Comparison of ENCODE assay signal across 1 cellular context in the genomic region with DNA sequence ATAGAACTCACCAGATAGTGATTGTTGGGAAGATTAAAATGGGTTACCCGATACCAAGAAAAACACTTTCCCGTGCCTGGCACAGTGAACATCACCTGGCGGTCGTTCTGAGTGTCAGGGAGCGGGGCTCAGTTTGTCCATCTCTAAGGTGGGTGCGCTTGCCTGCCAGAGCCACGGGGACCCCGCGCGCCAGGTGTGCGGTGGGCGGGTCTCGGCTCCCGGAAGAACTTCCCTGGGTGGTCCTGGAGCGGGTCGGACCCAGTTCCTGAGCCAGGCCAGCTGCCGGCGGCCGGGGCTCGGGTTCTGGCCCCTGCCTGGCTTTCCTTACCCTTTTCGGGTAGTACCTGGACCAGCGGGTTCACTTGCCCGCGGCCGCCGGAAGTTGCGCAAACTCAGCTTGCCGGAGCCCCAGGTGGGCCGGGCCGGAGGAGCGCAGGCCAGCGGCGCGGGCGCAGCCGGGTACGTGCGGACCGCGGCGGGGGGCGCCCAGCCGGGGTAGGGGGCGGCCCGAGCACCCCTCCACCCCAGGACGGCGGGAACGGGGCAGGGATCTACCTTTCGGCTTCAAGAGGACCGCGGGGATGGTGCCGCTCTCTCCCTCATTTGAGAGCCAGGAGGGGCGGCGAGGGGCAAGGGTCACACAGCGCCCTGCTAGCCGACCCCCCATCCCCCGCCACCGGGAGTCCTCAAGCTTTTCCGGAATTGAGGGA.
TF ChIP-seq lines count a peak whose summit lies in the region.

No MANE protein-coding gene starts in this region.

TF ChIP-seq in HepG2, 621 proteins besides CTCF, POLR2A, EP300 and RAD21 (continued from another document and continues in another):
- TF ChIP-seq ZNF772 (CRISPR knock-in tag; IDR thresholded peaks at IDR 0.05), result no peak
- TF ChIP-seq ZFX (CRISPR knock-in tag; IDR thresholded peaks at IDR 0.05; ENCODE audit: low read depth), result peak; percentile 60
- TF ChIP-seq HMGXB4 (CRISPR knock-in tag; IDR thresholded peaks at IDR 0.05; ENCODE audit: borderline replicate concordance in 1 of 2, low read depth in 1 of 2), result no peak; a peak in 1 of 4 replicates
- TF ChIP-seq HIC2 (CRISPR knock-in tag; IDR thresholded peaks at IDR 0.05; ENCODE audit: low read depth), result no peak
- TF ChIP-seq ZGPAT (CRISPR knock-in tag; IDR thresholded peaks at IDR 0.05), result no peak; the same call in 1 of the 2 replicates
- 0 out of 2 replicates have a peak, but pooled peaks have one; percentile 48 for TF ChIP-seq ZNF501 (CRISPR knock-in tag; IDR thresholded peaks at IDR 0.05)
- no peak for TF ChIP-seq MNT (IDR thresholded peaks at IDR 0.05)
- no peak for TF ChIP-seq MIER2 (CRISPR knock-in tag; IDR thresholded peaks at IDR 0.05)
- no peak for TF ChIP-seq ZC3H4 (CRISPR knock-in tag; IDR thresholded peaks at IDR 0.05; ENCODE audit: borderline replicate concordance)
- no peak for TF ChIP-seq KDM6A (CRISPR knock-in tag; IDR thresholded peaks at IDR 0.05; ENCODE audit: low read depth)
- no peak for TF ChIP-seq ZFP1 (CRISPR knock-in tag; IDR thresholded peaks at IDR 0.05)
- TF ChIP-seq ZBTB46 (CRISPR knock-in tag; IDR thresholded peaks at IDR 0.05; ENCODE audit: borderline replicate concordance), result no peak
- TF ChIP-seq ZBTB2 (CRISPR knock-in tag; IDR thresholded peaks at IDR 0.05; ENCODE audit: low read depth), result no peak
- 0 out of 2 replicates have a peak, but pooled peaks have one; percentile 36 for TF ChIP-seq ATF7-NPFF (CRISPR knock-in tag; IDR thresholded peaks at IDR 0.05; ENCODE audit: low read depth)
- TF ChIP-seq, protein P1, sequence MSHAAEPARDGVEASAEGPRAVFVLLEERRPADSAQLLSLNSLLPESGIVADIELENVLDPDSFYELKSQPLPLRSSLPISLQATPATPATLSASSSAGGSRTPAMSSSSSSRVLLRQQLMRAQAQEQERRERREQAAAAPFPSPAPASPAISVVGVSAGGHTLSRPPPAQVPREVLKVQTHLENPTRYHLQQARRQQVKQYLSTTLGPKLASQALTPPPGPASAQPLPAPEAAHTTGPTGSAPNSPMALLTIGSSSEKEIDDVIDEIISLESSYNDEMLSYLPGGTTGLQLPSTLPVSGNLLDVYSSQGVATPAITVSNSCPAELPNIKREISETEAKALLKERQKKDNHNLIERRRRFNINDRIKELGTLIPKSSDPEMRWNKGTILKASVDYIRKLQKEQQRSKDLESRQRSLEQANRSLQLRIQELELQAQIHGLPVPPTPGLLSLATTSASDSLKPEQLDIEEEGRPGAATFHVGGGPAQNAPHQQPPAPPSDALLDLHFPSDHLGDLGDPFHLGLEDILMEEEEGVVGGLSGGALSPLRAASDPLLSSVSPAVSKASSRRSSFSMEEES (CRISPR knock-in tag; IDR thresholded peaks at IDR 0.05), result no peak
- no peak for TF ChIP-seq ZNF329 (CRISPR knock-in tag; IDR thresholded peaks at IDR 0.05; ENCODE audit: low read depth)
- TF ChIP-seq NONO (IDR thresholded peaks at IDR 0.05), result no peak
- no peak for TF ChIP-seq NONO (CRISPR knock-in tag; conservative IDR thresholded peaks at IDR 0.05)
- TF ChIP-seq ZNF841 (CRISPR knock-in tag; IDR thresholded peaks at IDR 0.05; ENCODE audit: borderline replicate concordance), result no peak
- TF ChIP-seq KDM5B (CRISPR knock-in tag; IDR thresholded peaks at IDR 0.05; ENCODE audit: borderline replicate concordance), result peak; percentile 59
- TF ChIP-seq, protein P2, sequence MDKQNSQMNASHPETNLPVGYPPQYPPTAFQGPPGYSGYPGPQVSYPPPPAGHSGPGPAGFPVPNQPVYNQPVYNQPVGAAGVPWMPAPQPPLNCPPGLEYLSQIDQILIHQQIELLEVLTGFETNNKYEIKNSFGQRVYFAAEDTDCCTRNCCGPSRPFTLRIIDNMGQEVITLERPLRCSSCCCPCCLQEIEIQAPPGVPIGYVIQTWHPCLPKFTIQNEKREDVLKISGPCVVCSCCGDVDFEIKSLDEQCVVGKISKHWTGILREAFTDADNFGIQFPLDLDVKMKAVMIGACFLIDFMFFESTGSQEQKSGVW (CRISPR knock-in tag; IDR thresholded peaks at IDR 0.05; ENCODE audit: borderline replicate concordance), result no peak
- TF ChIP-seq POLR2AphosphoS2 (IDR thresholded peaks at IDR 0.05; ENCODE audit: low read depth, low read length), result no peak
- TF ChIP-seq, protein P3, sequence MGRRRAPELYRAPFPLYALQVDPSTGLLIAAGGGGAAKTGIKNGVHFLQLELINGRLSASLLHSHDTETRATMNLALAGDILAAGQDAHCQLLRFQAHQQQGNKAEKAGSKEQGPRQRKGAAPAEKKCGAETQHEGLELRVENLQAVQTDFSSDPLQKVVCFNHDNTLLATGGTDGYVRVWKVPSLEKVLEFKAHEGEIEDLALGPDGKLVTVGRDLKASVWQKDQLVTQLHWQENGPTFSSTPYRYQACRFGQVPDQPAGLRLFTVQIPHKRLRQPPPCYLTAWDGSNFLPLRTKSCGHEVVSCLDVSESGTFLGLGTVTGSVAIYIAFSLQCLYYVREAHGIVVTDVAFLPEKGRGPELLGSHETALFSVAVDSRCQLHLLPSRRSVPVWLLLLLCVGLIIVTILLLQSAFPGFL (CRISPR knock-in tag; IDR thresholded peaks at IDR 0.05), result no peak
- no peak for TF ChIP-seq MIXL1 (CRISPR knock-in tag; IDR thresholded peaks at IDR 0.05)
- no peak for TF ChIP-seq THRA (CRISPR knock-in tag; IDR thresholded peaks at IDR 0.05; ENCODE audit: borderline replicate concordance)
- TF ChIP-seq, protein P4, sequence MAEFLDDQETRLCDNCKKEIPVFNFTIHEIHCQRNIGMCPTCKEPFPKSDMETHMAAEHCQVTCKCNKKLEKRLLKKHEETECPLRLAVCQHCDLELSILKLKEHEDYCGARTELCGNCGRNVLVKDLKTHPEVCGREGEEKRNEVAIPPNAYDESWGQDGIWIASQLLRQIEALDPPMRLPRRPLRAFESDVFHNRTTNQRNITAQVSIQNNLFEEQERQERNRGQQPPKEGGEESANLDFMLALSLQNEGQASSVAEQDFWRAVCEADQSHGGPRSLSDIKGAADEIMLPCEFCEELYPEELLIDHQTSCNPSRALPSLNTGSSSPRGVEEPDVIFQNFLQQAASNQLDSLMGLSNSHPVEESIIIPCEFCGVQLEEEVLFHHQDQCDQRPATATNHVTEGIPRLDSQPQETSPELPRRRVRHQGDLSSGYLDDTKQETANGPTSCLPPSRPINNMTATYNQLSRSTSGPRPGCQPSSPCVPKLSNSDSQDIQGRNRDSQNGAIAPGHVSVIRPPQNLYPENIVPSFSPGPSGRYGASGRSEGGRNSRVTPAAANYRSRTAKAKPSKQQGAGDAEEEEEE (CRISPR knock-in tag; IDR thresholded peaks at IDR 0.05; ENCODE audit: borderline replicate concordance), result no peak
- TF ChIP-seq ZKSCAN1 (IDR thresholded peaks at IDR 0.05; ENCODE audit: low read length), result no peak
- TF ChIP-seq KDM5A (IDR thresholded peaks at IDR 0.05; ENCODE audit: borderline replicate concordance, low read length), result no peak
- TF ChIP-seq NR3C1 (CRISPR knock-in tag; IDR thresholded peaks at IDR 0.05), result no peak
- TF ChIP-seq WIZ (CRISPR knock-in tag; IDR thresholded peaks at IDR 0.05), result no peak
- no peak for TF ChIP-seq SUZ12 (IDR thresholded peaks at IDR 0.05; ENCODE audit: low read depth, low read length)
- TF ChIP-seq GABPA (IDR thresholded peaks at IDR 0.05; ENCODE audit: low read depth, low read length), result peak; percentile 67
- TF ChIP-seq GABPA (CRISPR knock-in tag; IDR thresholded peaks at IDR 0.05; ENCODE audit: low read depth), result peak; percentile 82
- no peak for TF ChIP-seq SIX1 (CRISPR knock-in tag; IDR thresholded peaks at IDR 0.05; ENCODE audit: borderline replicate concordance)
- 0 out of 2 replicates have a peak, but pooled peaks have one; percentile 3 for TF ChIP-seq ZNF274 (CRISPR knock-in tag; IDR thresholded peaks at IDR 0.05)
- no peak for TF ChIP-seq ZNF260 (CRISPR knock-in tag; IDR thresholded peaks at IDR 0.05; ENCODE audit: borderline replicate concordance, low read depth)
- TF ChIP-seq NBN (conservative IDR thresholded peaks at IDR 0.05), result no peak
- no peak for TF ChIP-seq IKZF1 (IDR thresholded peaks at IDR 0.05)
- TF ChIP-seq PLRG1 (conservative IDR thresholded peaks at IDR 0.05), result no peak
- no peak for TF ChIP-seq ETS1 (CRISPR knock-in tag; IDR thresholded peaks at IDR 0.05)
- TF ChIP-seq SRY (CRISPR knock-in tag; IDR thresholded peaks at IDR 0.05), result no peak
